ENCODE assay signal across 14 cellular contexts in the genomic region with DNA sequence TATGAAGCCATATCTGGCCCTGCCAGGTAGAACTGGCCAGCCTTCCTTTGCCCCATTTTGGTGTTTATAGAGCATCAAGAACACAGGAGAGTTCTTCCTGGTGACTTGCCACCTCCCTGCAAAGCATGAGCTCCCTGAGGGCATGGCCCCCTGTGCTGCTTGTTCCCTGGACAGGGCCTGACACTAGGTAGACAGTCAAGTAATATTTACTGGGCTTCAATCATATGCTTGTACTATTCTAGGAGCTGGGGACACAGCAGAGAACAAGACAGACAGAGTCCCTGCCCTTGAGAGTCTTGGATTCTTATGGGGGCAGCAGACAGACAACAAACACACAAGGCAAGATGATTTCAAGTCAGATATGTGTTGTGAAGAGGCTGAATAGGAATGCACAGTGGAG. TPM values are rescaled to one million over a fixed set of nuclear protein-coding genes. Genes with fewer than 3 reads are reported as not detected.
DNase-seq lines count a peak whose midpoint lies in the region; ATAC-seq and TF ChIP-seq lines count a peak whose summit lies in the region.
"Had no signal": no experiment of that assay in that cellular context is flagged by ENCODE, and none has a peak within 500 bp of the region (broad histone marks: within the 10 kb centered on the region; RNA-seq: fewer than 3 reads in every experiment).

No MANE protein-coding gene starts in this region.

- ATAC-seq in CD8-positive, alpha-beta T cell, result no peak
- ATAC-seq in lung (ENCODE audit: insufficient read depth, low FRiP score) (no peak), GM18909 (IDR thresholded peaks at IDR 0.05; ENCODE audit: poor library complexity, unreplicated experiment) (no peak)
- ATAC-seq: K562 had no signal

- POLR2A ChIA-PET in CD8-positive, alpha-beta T cell (lab: Charles Lee), result no interaction called here

- no peaks in the 10 kb centered on the region for H3K27me3 ChIP-seq in CD8-positive, alpha-beta T cell (ENCODE audit: insufficient read depth, low read length)
- H3K27me3 ChIP-seq in lung (ENCODE audit: control insufficient read depth, insufficient read depth), result no peaks in the 10 kb centered on the region
- H3K27me3 ChIP-seq in subcutaneous abdominal adipose tissue (ENCODE audit: control insufficient read depth in 5 of 5, insufficient read depth in 4 of 5, low read length in 5 of 5), result no peaks in the 10 kb centered on the region

- peaks cover 27% of the 10 kb centered on the region for H3K4me1 Mint-ChIP-seq in CD8-positive, alpha-beta T cell (ENCODE audit: low read depth)

- no peaks in the 10 kb centered on the region for H3K27me3 Mint-ChIP-seq in CD8-positive, alpha-beta T cell (ENCODE audit: low read depth)

- CTCF ChIA-PET in CD8-positive, alpha-beta T cell (lab: Charles Lee), result interaction anchor here (1.1 to 2.1 kb wide), 3 partner anchors 8 to 13 kb away, joined by 3 to 10 read pairs (median 6); no protein-coding TSS in a partner anchor

- intact Hi-C loops in CD8-positive, alpha-beta T cell (cut with DNase I, micrococcal nuclease), result no loop called here

- H3K36me3 ChIP-seq in CD8-positive, alpha-beta T cell (ENCODE audit: insufficient read depth, low read length), result no peaks in the 10 kb centered on the region
- H3K36me3 ChIP-seq in lung (ENCODE audit: control insufficient read depth in 2 of 2, insufficient read depth in 2 of 2, low read length in 2 of 2) (no peaks in the 10 kb centered on the region), subcutaneous abdominal adipose tissue (ENCODE audit: control insufficient read depth in 5 of 5, insufficient read depth in 5 of 5, low read length in 5 of 5) (no peaks in the 10 kb centered on the region)

- H3K27ac Mint-ChIP-seq in CD8-positive, alpha-beta T cell, result no peak overlapping the region

- no peaks in the 10 kb centered on the region for H3K9me3 ChIP-seq in CD8-positive, alpha-beta T cell (ENCODE audit: low read length)
- H3K9me3 ChIP-seq in lung (ENCODE audit: control insufficient read depth in 2 of 2, insufficient read depth in 1 of 2, low read length in 1 of 2), result no peaks in the 10 kb centered on the region
- peaks cover 0 to 5% (median 0%) of the 10 kb centered on the region in 5 donors for H3K9me3 ChIP-seq in subcutaneous abdominal adipose tissue (ENCODE audit: control insufficient read depth in 5 of 5, low read length in 5 of 5)

- H3K4me3 ChIP-seq in CD8-positive, alpha-beta T cell (ENCODE audit: low read depth, low read length), result no peak overlapping the region
- no peak overlapping the region for H3K4me3 ChIP-seq in lung
- peak overlapping the region in 1 of 5 donors; percentile 37 for H3K4me3 ChIP-seq in subcutaneous abdominal adipose tissue (ENCODE audit: low read depth in 1 of 5, low read length in 5 of 5)
- H3K4me3 ChIP-seq: K562 had no signal

- DNase-seq in CD8-positive, alpha-beta T cell, result peak in 1 of 7 experiments; percentile 48
- DNase-seq in cerebellar cortex (ENCODE audit: low spot score), result peak; percentile 15
- no peak for DNase-seq in lung (ENCODE audit: low spot score)
- no peak for DNase-seq in ureter (ENCODE audit: low spot score)
- DNase-seq in SIG-M5 treated with dmso at 0.1 percent for 504 hours (lab: John Stamatoyannopoulos, UW; ENCODE audit: unreplicated experiment), result no peak
- DNase-seq in globus pallidus (ENCODE audit: low spot score), result no peak
- DNase-seq: activated T-cell treated with anti-CD3 and anti-CD28 coated beads, Interleukin-2, amount 50 U/mL, for 48 hours; erythroblast; NCI-H1436 treated with DMSO at 0.1 percent for 48 hours; NK-92 treated with Interleukin-12 subunit alpha and Interleukin-12 subunit beta, amount 100 ng/mL, for 24 hours; stimulated activated CD4-positive, alpha-beta T cell treated with anti-CD3 and anti-CD28 coated beads, Interleukin-12 subunit alpha, Interleukin-12 subunit beta, amount 100 ng/mL, for 4 hours had no signal

- peaks cover 14% of the 10 kb centered on the region for H3K4me1 ChIP-seq in CD8-positive, alpha-beta T cell (ENCODE audit: insufficient read depth, low read length)
- H3K4me1 ChIP-seq in lung (ENCODE audit: control insufficient read depth in 2 of 2, insufficient read depth in 2 of 2, low read length in 2 of 2) (peaks cover 7 to 11% of the 10 kb centered on the region in 2 donors), subcutaneous abdominal adipose tissue (ENCODE audit: control insufficient read depth in 5 of 5, insufficient read depth in 5 of 5, low read length in 5 of 5) (peaks cover 0 to 20% (median 19%) of the 10 kb centered on the region in 5 donors)

- no peaks in the 10 kb centered on the region for H3K36me3 Mint-ChIP-seq in CD8-positive, alpha-beta T cell

- no peaks in the 10 kb centered on the region for H3K9me3 Mint-ChIP-seq in CD8-positive, alpha-beta T cell

- H3K27ac ChIP-seq in CD8-positive, alpha-beta T cell (ENCODE audit: low read depth, low read length), result no peak overlapping the region
- peak overlapping the region; percentile 71 to 76 for H3K27ac ChIP-seq in lung (ENCODE audit: low read depth in 1 of 2, low read length in 1 of 2)
- peak overlapping the region; percentile 63 for H3K27ac ChIP-seq in subcutaneous abdominal adipose tissue (ENCODE audit: low read depth, low read length)

- peak overlapping the region; percentile 42 for H3K4me3 Mint-ChIP-seq in CD8-positive, alpha-beta T cell

- no peak overlapping the region for H3K9ac ChIP-seq in subcutaneous abdominal adipose tissue (ENCODE audit: low read length in 5 of 5)

- TF ChIP-seq CTCF in CD8-positive, alpha-beta T cell (IDR thresholded peaks at IDR 0.05), result no peak
- TF ChIP-seq CTCF in lung (IDR thresholded peaks at IDR 0.05; ENCODE audit: control extremely low read depth, extremely low read depth), result no peak

RNA-seq across cellular contexts. Expression of gene CBX6, which starts 10.0 kb away (rescaled TPM):
- total RNA-seq in CD8-positive, alpha-beta T cell, result 10 to 100 TPM; 36.0 to 39.5 TPM
- total RNA-seq in lung (10 to 100 TPM; 14.6 to 79.2 TPM), ureter (93.8 TPM)
- 10 to 100 TPM; 18.8 to 27.9 TPM for polyA plus RNA-seq in lung

RNA-seq across cellular contexts. Expression of gene NPTXR, which starts 38.2 kb away (rescaled TPM):
- 1 to 10 TPM; 3.1 to 3.7 TPM for total RNA-seq in CD8-positive, alpha-beta T cell
- 1 to 10 TPM; 4.2 to 5.8 TPM for total RNA-seq in lung
- 1 to 10 TPM in 1 of 2 donors, under 1 TPM in 1; 0.98 to 1.5 TPM for polyA plus RNA-seq in lung
- total RNA-seq in ureter, result 27.0 TPM
